In the genomic region with DNA sequence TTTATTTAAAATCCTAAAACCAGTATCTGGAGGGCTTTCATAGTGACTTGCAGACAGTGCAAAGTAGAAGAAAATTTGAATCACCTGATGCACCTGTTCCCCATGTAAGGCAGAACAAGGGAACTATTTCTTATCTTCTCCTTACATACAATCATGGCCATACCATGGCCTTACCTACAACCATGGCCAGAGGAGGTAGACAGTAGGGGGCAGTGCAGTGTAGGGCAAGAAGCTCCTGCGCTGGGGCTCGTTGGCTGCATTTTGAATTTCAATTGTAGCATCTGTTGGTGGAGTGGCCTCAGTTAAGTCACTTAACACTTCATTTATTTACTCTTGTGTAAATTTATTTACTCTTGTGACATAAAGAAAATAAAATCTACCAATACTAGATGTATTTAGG, we compare ENCODE assay signal across 8 cellular contexts. TPM values are rescaled to one million over a fixed set of nuclear protein-coding genes. Genes with fewer than 3 reads are reported as not detected.
DNase-seq lines count a peak whose midpoint lies in the region; ATAC-seq and TF ChIP-seq lines count a peak whose summit lies in the region.

No MANE protein-coding gene starts in this region.

- H3K4me1 ChIP-seq in breast epithelium: no peaks in the 10 kb centered on the region

- H3K4me1 Mint-ChIP-seq in MCF 10A (ENCODE audit: insufficient read depth, unreplicated experiment): no peaks in the 10 kb centered on the region
- H3K4me1 Mint-ChIP-seq in type B pancreatic cell (ENCODE audit: unreplicated experiment): no peaks in the 10 kb centered on the region
- no peaks in the 10 kb centered on the region for H3K4me1 Mint-ChIP-seq in activated T-cell treated with anti-CD3 and anti-CD28 coated beads, Interleukin-2, amount 50 U/mL, for 4 hours (ENCODE audit: low read depth)

- peak; percentile 79 for ATAC-seq in GM21576 (IDR thresholded peaks at IDR 0.05; ENCODE audit: unreplicated experiment)
- ATAC-seq in activated T-cell treated with anti-CD3 and anti-CD28 coated beads, Interleukin-2, amount 50 U/mL, for 4 hours: no peak

- no peak overlapping the region for H3K27ac Mint-ChIP-seq in MCF 10A (ENCODE audit: low read depth, unreplicated experiment)
- no peak overlapping the region for H3K27ac Mint-ChIP-seq in type B pancreatic cell

- TF ChIP-seq POLR2A in breast epithelium (IDR thresholded peaks at IDR 0.05): no peak

- peak; percentile 88 for TF ChIP-seq RAD21 in Ishikawa (IDR thresholded peaks at IDR 0.05; ENCODE audit: low read depth)

- H3K4me3 Mint-ChIP-seq in MCF 10A (ENCODE audit: unreplicated experiment) (no peak overlapping the region), type B pancreatic cell (no peak overlapping the region)
- H3K4me3 Mint-ChIP-seq in activated T-cell treated with anti-CD3 and anti-CD28 coated beads, Interleukin-2, amount 50 U/mL, for 4 hours: no peak overlapping the region

- no peaks in the 10 kb centered on the region for H3K9me3 ChIP-seq in breast epithelium

- CTCF ChIA-PET in MCF 10A (lab: Yijun Ruan, JAX): interaction anchor here (0.5 to 2.2 kb wide), 4 partner anchors 306 to 1648 kb away, joined by 3 to 7 read pairs (median 4); no protein-coding TSS in a partner anchor
- CTCF ChIA-PET in RWPE1 (lab: Yijun Ruan, JAX): no interaction called here

- no TSS peak for BruUV-seq in MCF 10A (replicated peaks; lab: Mats Ljungman, UMichigan)

- peak; percentile 60 for DNase-seq in MCF 10A (ENCODE audit: unreplicated experiment)
- DNase-seq in breast epithelium (ENCODE audit: low spot score in 2 of 2): no peak
- DNase-seq in RWPE1 (ENCODE audit: low spot score): peak; percentile 5
- DNase-seq in foreskin melanocyte: peak; percentile 38
- DNase-seq in type B pancreatic cell (ENCODE audit: extremely low spot score, unreplicated experiment): no peak
- no peak for DNase-seq in activated T-cell treated with anti-CD3 and anti-CD28 coated beads, Interleukin-2, amount 50 U/mL, for 4 hours

- no peaks in the 10 kb centered on the region for H3K27me3 ChIP-seq in breast epithelium

- TF ChIP-seq EP300 in Ishikawa (IDR thresholded peaks at IDR 0.05; ENCODE audit: borderline replicate concordance): no peak

- H3K9me3 Mint-ChIP-seq in MCF 10A (ENCODE audit: unreplicated experiment) (no peaks in the 10 kb centered on the region), type B pancreatic cell (peaks cover 5% of the 10 kb centered on the region)
- H3K9me3 Mint-ChIP-seq in activated T-cell treated with anti-CD3 and anti-CD28 coated beads, Interleukin-2, amount 50 U/mL, for 4 hours: peaks cover 6% of the 10 kb centered on the region

- H3K36me3 Mint-ChIP-seq in MCF 10A (ENCODE audit: insufficient read depth, unreplicated experiment) (no peaks in the 10 kb centered on the region), type B pancreatic cell (no peaks in the 10 kb centered on the region)
- no peaks in the 10 kb centered on the region for H3K36me3 Mint-ChIP-seq in activated T-cell treated with anti-CD3 and anti-CD28 coated beads, Interleukin-2, amount 50 U/mL, for 4 hours (ENCODE audit: insufficient read depth)

- intact Hi-C loops in MCF 10A (cut with micrococcal nuclease) (loop anchor here (1.0 to 5.0 kb wide), 4 partner anchors 186 to 984 kb away; no protein-coding TSS in a partner anchor), breast epithelium (cut with DNase I; ENCODE audit: low total_unique reads) (no loop called here)

- H3K27me3 Mint-ChIP-seq in MCF 10A (ENCODE audit: insufficient read depth, unreplicated experiment) (peaks cover 66% of the 10 kb centered on the region), type B pancreatic cell (no peaks in the 10 kb centered on the region)
- no peaks in the 10 kb centered on the region for H3K27me3 Mint-ChIP-seq in activated T-cell treated with anti-CD3 and anti-CD28 coated beads, Interleukin-2, amount 50 U/mL, for 4 hours (ENCODE audit: low read depth)

- H3K27ac ChIP-seq in breast epithelium: no peak overlapping the region
- no peak overlapping the region for H3K27ac ChIP-seq in RWPE1

- POLR2A ChIA-PET in MCF 10A (lab: Yijun Ruan, JAX): no interaction called here
- POLR2A ChIA-PET in RWPE1 (lab: Yijun Ruan, JAX; ENCODE audit: low non-redundant PET): no interaction called here

- H3K4me3 ChIP-seq in breast epithelium: no peak overlapping the region

- H3K36me3 ChIP-seq in breast epithelium: peaks cover 2% of the 10 kb centered on the region

- TF ChIP-seq CTCF in MCF 10A (IDR thresholded peaks at IDR 0.05; ENCODE audit: unreplicated experiment): peak; percentile 71
- no peak for TF ChIP-seq CTCF in breast epithelium (IDR thresholded peaks at IDR 0.05)
- TF ChIP-seq CTCF in RWPE1 (conservative IDR thresholded peaks at IDR 0.05; ENCODE audit: low read depth): no peak
- TF ChIP-seq CTCF in type B pancreatic cell (conservative IDR thresholded peaks at IDR 0.05): peak; percentile 74

TF ChIP-seq in Ishikawa, 13 proteins besides CTCF, POLR2A, EP300 and RAD21:
- TF ChIP-seq, protein P1, sequence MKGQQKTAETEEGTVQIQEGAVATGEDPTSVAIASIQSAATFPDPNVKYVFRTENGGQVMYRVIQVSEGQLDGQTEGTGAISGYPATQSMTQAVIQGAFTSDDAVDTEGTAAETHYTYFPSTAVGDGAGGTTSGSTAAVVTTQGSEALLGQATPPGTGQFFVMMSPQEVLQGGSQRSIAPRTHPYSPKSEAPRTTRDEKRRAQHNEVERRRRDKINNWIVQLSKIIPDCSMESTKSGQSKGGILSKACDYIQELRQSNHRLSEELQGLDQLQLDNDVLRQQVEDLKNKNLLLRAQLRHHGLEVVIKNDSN (IDR thresholded peaks at IDR 0.05): no peak
- TF ChIP-seq EGR1 (IDR thresholded peaks at IDR 0.05): no peak
- TF ChIP-seq TEAD4 (IDR thresholded peaks at IDR 0.05): no peak
- TF ChIP-seq FOXM1 (IDR thresholded peaks at IDR 0.05; ENCODE audit: borderline replicate concordance, low read depth): no peak
- no peak for TF ChIP-seq NFIC (IDR thresholded peaks at IDR 0.05)
- TF ChIP-seq YY1 (IDR thresholded peaks at IDR 0.05; ENCODE audit: low read depth): no peak
- TF ChIP-seq ZBTB7A (IDR thresholded peaks at IDR 0.05; ENCODE audit: low read depth): no peak
- TF ChIP-seq CEBPB (IDR thresholded peaks at IDR 0.05): no peak
- TF ChIP-seq TCF12 (IDR thresholded peaks at IDR 0.05; ENCODE audit: low read depth): no peak
- TF ChIP-seq, protein P2, sequence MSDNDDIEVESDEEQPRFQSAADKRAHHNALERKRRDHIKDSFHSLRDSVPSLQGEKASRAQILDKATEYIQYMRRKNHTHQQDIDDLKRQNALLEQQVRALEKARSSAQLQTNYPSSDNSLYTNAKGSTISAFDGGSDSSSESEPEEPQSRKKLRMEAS (IDR thresholded peaks at IDR 0.05): no peak
- TF ChIP-seq, protein P3, sequence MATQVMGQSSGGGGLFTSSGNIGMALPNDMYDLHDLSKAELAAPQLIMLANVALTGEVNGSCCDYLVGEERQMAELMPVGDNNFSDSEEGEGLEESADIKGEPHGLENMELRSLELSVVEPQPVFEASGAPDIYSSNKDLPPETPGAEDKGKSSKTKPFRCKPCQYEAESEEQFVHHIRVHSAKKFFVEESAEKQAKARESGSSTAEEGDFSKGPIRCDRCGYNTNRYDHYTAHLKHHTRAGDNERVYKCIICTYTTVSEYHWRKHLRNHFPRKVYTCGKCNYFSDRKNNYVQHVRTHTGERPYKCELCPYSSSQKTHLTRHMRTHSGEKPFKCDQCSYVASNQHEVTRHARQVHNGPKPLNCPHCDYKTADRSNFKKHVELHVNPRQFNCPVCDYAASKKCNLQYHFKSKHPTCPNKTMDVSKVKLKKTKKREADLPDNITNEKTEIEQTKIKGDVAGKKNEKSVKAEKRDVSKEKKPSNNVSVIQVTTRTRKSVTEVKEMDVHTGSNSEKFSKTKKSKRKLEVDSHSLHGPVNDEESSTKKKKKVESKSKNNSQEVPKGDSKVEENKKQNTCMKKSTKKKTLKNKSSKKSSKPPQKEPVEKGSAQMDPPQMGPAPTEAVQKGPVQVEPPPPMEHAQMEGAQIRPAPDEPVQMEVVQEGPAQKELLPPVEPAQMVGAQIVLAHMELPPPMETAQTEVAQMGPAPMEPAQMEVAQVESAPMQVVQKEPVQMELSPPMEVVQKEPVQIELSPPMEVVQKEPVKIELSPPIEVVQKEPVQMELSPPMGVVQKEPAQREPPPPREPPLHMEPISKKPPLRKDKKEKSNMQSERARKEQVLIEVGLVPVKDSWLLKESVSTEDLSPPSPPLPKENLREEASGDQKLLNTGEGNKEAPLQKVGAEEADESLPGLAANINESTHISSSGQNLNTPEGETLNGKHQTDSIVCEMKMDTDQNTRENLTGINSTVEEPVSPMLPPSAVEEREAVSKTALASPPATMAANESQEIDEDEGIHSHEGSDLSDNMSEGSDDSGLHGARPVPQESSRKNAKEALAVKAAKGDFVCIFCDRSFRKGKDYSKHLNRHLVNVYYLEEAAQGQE (IDR thresholded peaks at IDR 0.05; ENCODE audit: low read depth): no peak

RNA-seq across cellular contexts. Expression of a gene that starts 33.0 kb away (rescaled TPM):
- total RNA-seq in MCF 10A (2022): not detected in 2 replicates
- under 1 TPM in 2 of 3 donors, not detected in 1; 0.29 to 0.98 TPM for total RNA-seq in breast epithelium
- total RNA-seq in type B pancreatic cell (ENCODE audit: low replicate concordance): 0.71 and 1.7 TPM in 2 replicates
- total RNA-seq in activated T-cell treated with anti-CD3 and anti-CD28 coated beads, Interleukin-2, amount 50 U/mL, for 4 hours: not detected

Comparison
In these comparisons a context has a peak if more than half of its experiments do, and no peak if none do; other contexts are left out.
1. DNase-seq: peak in MCF 10A (single experiment), RWPE1 (single experiment) and foreskin melanocyte (single experiment); none in breast epithelium (0 of 2), type B pancreatic cell (single experiment) and activated T-cell treated with anti-CD3 and anti-CD28 coated beads, Interleukin-2, amount 50 U/mL, for 4 hours (single experiment).
2. CTCF ChIP-seq: peak in MCF 10A (single experiment) and type B pancreatic cell (single experiment); none in breast epithelium (0 of 3) and RWPE1 (single experiment).